In the genomic region with DNA sequence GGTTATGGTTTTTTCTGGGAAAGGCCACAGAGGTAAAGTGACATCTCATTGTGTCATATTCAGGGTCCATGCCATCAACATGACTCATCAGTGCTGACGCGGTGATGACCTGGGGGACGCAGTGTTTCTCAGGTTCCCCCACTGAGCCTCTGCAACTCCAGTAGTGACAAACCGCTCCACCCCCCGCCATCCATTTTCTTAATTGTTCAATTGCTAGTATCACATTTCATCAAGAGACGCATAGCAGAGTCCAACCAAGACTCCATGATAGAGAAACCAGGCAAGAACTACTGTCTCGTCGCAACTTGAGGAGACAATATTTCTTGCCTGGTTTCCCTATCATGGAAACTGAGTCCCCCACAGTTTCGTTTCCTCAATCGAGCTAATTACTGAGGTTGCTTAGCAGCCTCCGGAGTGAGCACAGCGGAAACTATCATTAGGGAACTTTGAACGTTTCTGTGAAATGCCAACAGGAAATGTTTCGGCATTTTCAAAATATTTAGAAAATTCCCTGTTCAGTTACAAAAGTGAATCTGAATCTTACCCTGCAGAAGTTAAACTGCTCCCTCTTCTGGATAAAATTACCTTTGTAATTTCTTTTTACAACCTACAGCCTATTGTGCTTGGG, we compare ENCODE assay signal across 8 cellular contexts. TPM values are rescaled to one million over a fixed set of nuclear protein-coding genes. Genes with fewer than 3 reads are reported as not detected.
DNase-seq lines count a peak whose midpoint lies in the region; ATAC-seq, FAIRE-seq and TF ChIP-seq lines count a peak whose summit lies in the region.

No MANE protein-coding gene starts in this region.

- FAIRE-seq in frontal cortex (lab: Jason Lieb, UNC): no peak

- peak overlapping the region; percentile 82 for H3K9ac ChIP-seq in adipocyte (ENCODE audit: low read length)
- peak overlapping the region; percentile 19 for H3K9ac ChIP-seq in iPS-15b (ENCODE audit: low read depth, low read length)
- H3K9ac ChIP-seq in smooth muscle cell (ENCODE audit: low read depth): peak overlapping the region; percentile 72

- H3F3A ChIP-seq in smooth muscle cell (ENCODE audit: low read depth): peaks cover 15% of the 10 kb centered on the region

- H3K79me2 ChIP-seq in smooth muscle cell (ENCODE audit: low read depth): no peaks in the 10 kb centered on the region

- in situ Hi-C loops in Caki2 (cut with HindIII; ENCODE audit: low pct_unique_long_range_greater_than_20kb, low sequenced_read_pairs): no loop called here

- H3K27ac ChIP-seq in smooth muscle cell (ENCODE audit: low read depth): peak overlapping the region; percentile 88

- H3K4me2 ChIP-seq in smooth muscle cell: peak overlapping the region; percentile 80

- H3K36me3 ChIP-seq in adipocyte (ENCODE audit: control insufficient read depth, insufficient read depth, low read length, severe bottlenecking) (no peaks in the 10 kb centered on the region), iPS-15b (ENCODE audit: control insufficient read depth, insufficient read depth, low read length) (no peaks in the 10 kb centered on the region), smooth muscle cell (ENCODE audit: low read depth) (no peaks in the 10 kb centered on the region)

- H2AFZ ChIP-seq in smooth muscle cell (ENCODE audit: low read depth): peak overlapping the region; percentile 72

- DNase-seq in Caki2 (ENCODE audit: low read depth) (peak; percentile 87), SW 1271 (lab: John Stamatoyannopoulos, UW) (peak; percentile 93 to 95), adipocyte (ENCODE audit: low read depth) (peak; percentile 82), smooth muscle cell (lab: John Stamatoyannopoulos, UW; ENCODE audit: unreplicated experiment) (no peak), frontal cortex (ENCODE audit: low spot score in 2 of 2) (no peak)

- H3K4me1 ChIP-seq in adipocyte (ENCODE audit: control insufficient read depth, insufficient read depth, low read length) (peaks cover 23% of the 10 kb centered on the region), iPS-15b (ENCODE audit: control insufficient read depth, insufficient read depth, low read length) (peaks cover 15% of the 10 kb centered on the region), smooth muscle cell (ENCODE audit: low read depth) (peaks cover 20% of the 10 kb centered on the region)

- WGBS in smooth muscle cell (ENCODE audit: low lambda C conversion rate): 16% methylated on average over 14 of the region's 14 CpGs

- TF ChIP-seq CTCF in smooth muscle cell (IDR thresholded peaks at IDR 0.05; ENCODE audit: borderline replicate concordance, insufficient read depth, poor library complexity, severe bottlenecking): peak; percentile 21

- H3K27me3 ChIP-seq in adipocyte (replicated peaks; ENCODE audit: control insufficient read depth, insufficient read depth, low read length): no peaks in the 10 kb centered on the region
- no peaks in the 10 kb centered on the region for H3K27me3 ChIP-seq in iPS-15b (ENCODE audit: control insufficient read depth, insufficient read depth, low read length)
- no peaks in the 10 kb centered on the region for H3K27me3 ChIP-seq in smooth muscle cell (ENCODE audit: low read depth)

- H3K4me3 ChIP-seq in adipocyte (ENCODE audit: low read length): peak overlapping the region; percentile 77
- peak overlapping the region; percentile 23 for H3K4me3 ChIP-seq in iPS-15b (ENCODE audit: low read depth, low read length)
- H3K4me3 ChIP-seq in smooth muscle cell: peak overlapping the region; percentile 44

- ATAC-seq in HG02870 (IDR thresholded peaks at IDR 0.05; ENCODE audit: unreplicated experiment) (peak; percentile 30), GM19035 (IDR thresholded peaks at IDR 0.05; ENCODE audit: unreplicated experiment) (no peak)

- H4K20me1 ChIP-seq in smooth muscle cell (ENCODE audit: low read depth): no peaks in the 10 kb centered on the region

- H3K9me3 ChIP-seq in adipocyte (ENCODE audit: control insufficient read depth, low read length) (no peaks in the 10 kb centered on the region), iPS-15b (ENCODE audit: control insufficient read depth, insufficient read depth, low read length) (no peaks in the 10 kb centered on the region), smooth muscle cell (replicated peaks; ENCODE audit: low read depth) (no peaks in the 10 kb centered on the region)

RNA-seq across cellular contexts. Expression of gene SERPINB1, which starts 12.2 kb away (rescaled TPM):
- 51.6 and 54.2 TPM in 2 replicates for total RNA-seq in Caki2 (2014; rRNA removed; shearing (Covaris generic); ENCODE audit: low replicate concordance)
- total RNA-seq in smooth muscle cell (10.5 and 14.8 TPM in 2 replicates), frontal cortex (3.3 TPM)
- 17.7 and 21.9 TPM in 2 replicates for polyA plus RNA-seq in smooth muscle cell

RNA-seq across cellular contexts. Expression of gene SERPINB9, which starts 49.2 kb away (rescaled TPM):
- total RNA-seq in Caki2 (2014; rRNA removed; shearing (Covaris generic); ENCODE audit: low replicate concordance): 0.75 and 2.6 TPM in 2 replicates
- total RNA-seq in smooth muscle cell: 22.4 and 23.7 TPM in 2 replicates
- 12.9 and 14.5 TPM in 2 replicates for polyA plus RNA-seq in smooth muscle cell
- total RNA-seq in frontal cortex: 6.5 TPM

Comparison
In these comparisons a context has a peak if more than half of its experiments do, and no peak if none do; other contexts are left out.
1. DNase-seq: peak in Caki2 (single experiment), SW 1271 (2 of 2) and adipocyte (single experiment); none in smooth muscle cell (single experiment) and frontal cortex (0 of 2).
2. H3K4me3 ChIP-seq: peak in every context shown above with its lines; median percentile 77 in adipocyte; 44 in smooth muscle cell; 23 in iPS-15b.
3. H3K9ac ChIP-seq: peak in every context shown above with its lines; median percentile 82 in adipocyte; 72 in smooth muscle cell; 19 in iPS-15b.